In the genomic region with DNA sequence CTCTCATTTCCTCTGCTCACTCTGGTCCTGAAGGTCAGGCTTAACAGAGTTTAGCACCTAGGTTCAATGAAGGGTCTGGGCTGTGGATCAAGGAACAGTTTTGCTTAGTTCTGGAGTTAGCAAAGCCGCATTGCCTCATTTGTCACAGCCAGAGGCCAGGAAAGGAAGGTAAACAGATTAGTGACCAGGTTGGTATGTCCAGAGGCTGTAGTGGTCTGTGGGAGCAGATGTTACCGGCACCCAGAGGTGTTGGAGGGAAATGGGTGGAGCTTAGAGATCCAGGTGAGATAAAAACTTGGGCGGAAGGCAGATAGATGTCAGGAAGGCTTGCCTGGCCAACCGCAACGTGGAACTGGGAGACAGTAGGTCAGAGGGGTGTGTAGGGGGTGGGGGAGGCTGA, we compare ENCODE assay signal across 14 cellular contexts. TPM values are rescaled to one million over a fixed set of nuclear protein-coding genes. Genes with fewer than 3 reads are reported as not detected.
A peak's percentile ranks its signal among the peaks of the same experiment; 100 is the strongest.
DNase-seq lines count a peak whose midpoint lies in the region; ATAC-seq and TF ChIP-seq lines count a peak whose summit lies in the region.
"Had no signal": no experiment of that assay in that cellular context is flagged by ENCODE, and none has a peak within 500 bp of the region (broad histone marks: within the 10 kb centered on the region; RNA-seq: fewer than 3 reads in every experiment).

No MANE protein-coding gene starts in this region.

- peak overlapping the region in 6 of 10 donors; percentile 22 to 44 (median 24) for H3K27ac ChIP-seq in heart right ventricle
- H3K27ac ChIP-seq in RWPE2 (ENCODE audit: poor library complexity, severe bottlenecking) = no peak overlapping the region
- no peak overlapping the region for H3K27ac ChIP-seq in substantia nigra (ENCODE audit: low read depth, low read length, poor library complexity, severe bottlenecking)

- intact Hi-C loops in heart right ventricle (cut with DNase I) (no loop called here), Right ventricle myocardium inferior (cut with DNase I) (no loop called here)

- WGBS in heart right ventricle, 2 donors = 43 to 45% methylated on average over 5 of the region's 5 CpGs

- no peak for TF ChIP-seq CTCF in heart right ventricle (IDR thresholded peaks at IDR 0.05)
- no peak for TF ChIP-seq CTCF in RWPE2 (IDR thresholded peaks at IDR 0.05; ENCODE audit: poor library complexity, severe bottlenecking)

- H3K4me1 ChIP-seq in heart right ventricle (peaks cover 0 to 26% (median 7%) of the 10 kb centered on the region in 9 donors), RWPE2 (ENCODE audit: insufficient read depth, poor library complexity, severe bottlenecking) (peaks cover 7% of the 10 kb centered on the region)

- ATAC-seq in heart right ventricle (peak in 1 of 8 donors; percentile 14), Right ventricle myocardium inferior (no peak), RWPE2 (ENCODE audit: low read depth) (peak; percentile 65)
- ATAC-seq: activated naive CD8-positive, alpha-beta T cell treated with anti-CD3 and anti-CD28 coated beads, Interleukin-2, amount 50 U/mL, for 24 hours had no signal

- H3K4me3 ChIP-seq in heart right ventricle (no peak overlapping the region), RWPE2 (ENCODE audit: severe bottlenecking) (no peak overlapping the region)

- H3K36me3 ChIP-seq in heart right ventricle = peaks cover 0 to 33% (median 18%) of the 10 kb centered on the region in 9 donors
- peaks cover 3% of the 10 kb centered on the region for H3K36me3 ChIP-seq in RWPE2 (ENCODE audit: low read depth)

- H3K27me3 ChIP-seq in heart right ventricle (no peaks in the 10 kb centered on the region), RWPE2 (ENCODE audit: insufficient read depth, poor library complexity, severe bottlenecking) (no peaks in the 10 kb centered on the region)

- no peaks in the 10 kb centered on the region for H3K9me3 ChIP-seq in heart right ventricle
- H3K9me3 ChIP-seq in RWPE2 (ENCODE audit: severe bottlenecking) = no peaks in the 10 kb centered on the region

- DNase-seq in heart right ventricle = no peak
- no peak for DNase-seq in Right ventricle myocardium inferior (ENCODE audit: missing footprints)
- DNase-seq in RWPE2 (ENCODE audit: low spot score) = no peak
- peak; percentile 61 for DNase-seq in kidney tubule cell (ENCODE audit: low spot score)
- DNase-seq in substantia nigra (lab: John Stamatoyannopoulos, UW) = no peak
- no peak for DNase-seq in RPMI8226
- no peak for DNase-seq in NCI-H1092 (lab: John Stamatoyannopoulos, UW)
- no peak for DNase-seq in NCI-H1092 treated with DMSO at 0.1 percent for 48 hours (lab: John Stamatoyannopoulos, UW)
- DNase-seq: activated naive CD8-positive, alpha-beta T cell treated with anti-CD3 and anti-CD28 coated beads, Interleukin-2, amount 50 U/mL, for 24 hours; dermis blood vessel endothelial cell; EL; foreskin melanocyte; kidney; stimulated activated CD8-positive, alpha-beta memory T cell treated with anti-CD3 and anti-CD28 coated beads, Interleukin-4, amount 100 ng/mL, for 48 hours had no signal

RNA-seq across cellular contexts. Expression of a gene that starts 36.6 kb away (rescaled TPM):
- total RNA-seq in heart right ventricle = 10 to 100 TPM; 38.9 to 80.4 (median 47.9) TPM
- 10 to 100 TPM; 26.3 to 87.3 TPM for polyA plus RNA-seq in heart right ventricle
- 62.2 TPM for total RNA-seq in Right ventricle myocardium inferior

Comparison
In these comparisons a context has a peak if more than half of its experiments do, and no peak if none do; other contexts are left out.
1. H3K27ac ChIP-seq: peak in heart right ventricle (6 of 10); none in RWPE2 (single experiment) and substantia nigra (single experiment).